14 cellular contexts compared by ENCODE assay signal in genomic region chr9:125430161-125430485, GRCh38.
A peak's percentile ranks its signal among the peaks of the same experiment; 100 is the strongest.
DNase-seq lines count a peak whose midpoint lies in the region; ATAC-seq and TF ChIP-seq lines count a peak whose summit lies in the region.
"Had no signal": no experiment of that assay in that cellular context is flagged by ENCODE, and none has a peak within 500 bp of the region (broad histone marks: within the 10 kb centered on the region; RNA-seq: fewer than 3 reads in every experiment).

No MANE protein-coding gene starts in this region.

- no peaks in the 10 kb centered on the region for H4K20me1 ChIP-seq in SK-N-SH (ENCODE audit: insufficient read depth)
- H4K20me1 ChIP-seq: BLaER1 had no signal

- no peaks in the 10 kb centered on the region for H3K36me3 Mint-ChIP-seq in brain
- no peaks in the 10 kb centered on the region for H3K36me3 Mint-ChIP-seq in nephron progenitor cell (ENCODE audit: low read depth)
- H3K36me3 Mint-ChIP-seq: CD8-positive, alpha-beta memory T cell had no signal

- no peaks in the 10 kb centered on the region for H3K9me2 ChIP-seq in SK-N-SH

- H3K9me3 Mint-ChIP-seq in brain (peaks cover 0 to 2% (median 0%) of the 10 kb centered on the region in 5 experiments), nephron progenitor cell (no peaks in the 10 kb centered on the region)
- H3K9me3 Mint-ChIP-seq: CD8-positive, alpha-beta memory T cell had no signal

- H3K4me1 ChIP-seq in SK-N-SH (ENCODE audit: control insufficient read depth in 1 of 2, insufficient read depth in 2 of 2, low read depth in 1 of 2, low read length in 1 of 2) (peaks cover 0 to 39% of the 10 kb centered on the region in 2 experiments; a peak in 1 of 4 replicates), spleen (no peaks in the 10 kb centered on the region)
- H3K4me1 ChIP-seq: BLaER1, Caco-2 had no signal

- TF ChIP-seq POLR2A in spleen (IDR thresholded peaks at IDR 0.05) = no peak

- H3K4me3 ChIP-seq in SK-N-SH (ENCODE audit: low read depth in 2 of 2, low read length in 1 of 2) (no peak overlapping the region), spleen (no peak overlapping the region)
- H3K4me3 ChIP-seq: BLaER1 had no signal

- intact Hi-C loops in spleen (cut with DNase I; ENCODE audit: low total_unique reads) = no loop called here

- H3F3A ChIP-seq in SK-N-SH (replicated peaks; ENCODE audit: insufficient read depth) = no peaks in the 10 kb centered on the region

- no peak overlapping the region; a peak in 1 of 4 replicates for H3K27ac ChIP-seq in SK-N-SH (ENCODE audit: low read depth in 2 of 2, low read length in 1 of 2)
- H3K27ac ChIP-seq in spleen = no peak overlapping the region
- H3K27ac ChIP-seq: 22Rv1, BLaER1 had no signal

- POLR2A ChIA-PET in SK-N-SH (lab: Yijun Ruan, JAX) = no interaction called here

- H3K27me3 Mint-ChIP-seq in brain = no peaks in the 10 kb centered on the region
- peaks cover 7% of the 10 kb centered on the region for H3K27me3 Mint-ChIP-seq in nephron progenitor cell (ENCODE audit: low read depth, poor library complexity)
- H3K27me3 Mint-ChIP-seq: CD8-positive, alpha-beta memory T cell had no signal

- H3K9ac ChIP-seq in SK-N-SH = no peak overlapping the region
- H3K9ac ChIP-seq: BLaER1 had no signal

- no peak for TF ChIP-seq CTCF in SK-N-SH (IDR thresholded peaks at IDR 0.05)
- TF ChIP-seq CTCF in brain (conservative IDR thresholded peaks at IDR 0.05) = no peak
- no peak for TF ChIP-seq CTCF in nephron progenitor cell (IDR thresholded peaks at IDR 0.05)
- no peak for TF ChIP-seq CTCF in spleen (IDR thresholded peaks at IDR 0.05 in 8 of 11, conservative IDR thresholded peaks at IDR 0.05 in 3 of 11)

- H3K36me3 ChIP-seq in SK-N-SH (replicated peaks in 1 of 2; ENCODE audit: control insufficient read depth in 1 of 2, insufficient read depth in 2 of 2, low read length in 1 of 2) (no peaks in the 10 kb centered on the region), spleen (no peaks in the 10 kb centered on the region)
- H3K36me3 ChIP-seq: BLaER1 had no signal

- CTCF ChIA-PET in SK-N-SH (lab: Yijun Ruan, JAX) = interaction anchor here (0.8 to 2.1 kb wide), 2 partner anchors 22 to 78 kb away, joined by 3 to 9 read pairs; no protein-coding TSS in a partner anchor

- H3K4me2 ChIP-seq in SK-N-SH = no peak overlapping the region
- H3K4me2 ChIP-seq: BLaER1 had no signal

- DNase-seq in SK-N-SH = peak; percentile 50
- no peak for DNase-seq in nephron progenitor cell
- DNase-seq in spleen = peak; percentile 66
- DNase-seq in SKM-1 treated with dmso at 0.1 percent for 144 hours (lab: John Stamatoyannopoulos, UW; ENCODE audit: unreplicated experiment) = no peak
- no peak for DNase-seq in activated naive CD4-positive, alpha-beta T cell treated with anti-CD3 and anti-CD28 coated beads, Interleukin-2, amount 50 U/mL, for 16 hours
- no peak for DNase-seq in DMS 273 treated with DMSO at 0.1 percent for 48 hours (lab: John Stamatoyannopoulos, UW)
- DNase-seq: AML-193; Caco-2; CD8-positive, alpha-beta memory T cell; HCEC 1CT had no signal

- no peaks in the 10 kb centered on the region for H3K79me2 ChIP-seq in SK-N-SH (ENCODE audit: insufficient read depth)

- 91% methylated on average over 8 of the region's 11 CpGs for WGBS in SK-N-SH (ENCODE audit: low lambda C conversion rate)
- WGBS in spleen, 5 donors = 82 to 95% (median 92%) methylated on average over 4 to 11 of the region's 11 CpGs

- H3K27ac Mint-ChIP-seq in brain = peak overlapping the region in 3 of 5 experiments; percentile 18 to 76 (median 56)
- H3K27ac Mint-ChIP-seq in nephron progenitor cell = peak overlapping the region; percentile 42

- ATAC-seq in SK-N-SH treated with all-trans-retinoic acid at 6 μM for 48 hours = no peak

- H3K4me1 Mint-ChIP-seq in brain (peaks cover 9% of the 10 kb centered on the region), nephron progenitor cell (peaks cover 40% of the 10 kb centered on the region)
- H3K4me1 Mint-ChIP-seq: CD8-positive, alpha-beta memory T cell had no signal

- no peak for TF ChIP-seq EP300 in SK-N-SH (IDR thresholded peaks at IDR 0.05; ENCODE audit: borderline replicate concordance in 1 of 2, low read depth in 1 of 2, low read length in 1 of 2)

- H3K4me3 Mint-ChIP-seq in brain (no peak overlapping the region), nephron progenitor cell (no peak overlapping the region)
- H3K4me3 Mint-ChIP-seq: CD8-positive, alpha-beta memory T cell had no signal

- H3K27me3 ChIP-seq in SK-N-SH (ENCODE audit: insufficient read depth) (no peaks in the 10 kb centered on the region), spleen (replicated peaks in 1 of 7) (no peaks in the 10 kb centered on the region)
- H3K27me3 ChIP-seq: BLaER1 had no signal

- no peak for TF ChIP-seq RAD21 in SK-N-SH (IDR thresholded peaks at IDR 0.05; ENCODE audit: low read length)

- H2AFZ ChIP-seq in SK-N-SH (ENCODE audit: low read depth) = no peak overlapping the region

- H3K9me3 ChIP-seq in SK-N-SH (no peaks in the 10 kb centered on the region), spleen (no peaks in the 10 kb centered on the region)
- H3K9me3 ChIP-seq: BLaER1, Caco-2 had no signal

TF ChIP-seq in SK-N-SH, 30 proteins besides CTCF, POLR2A, EP300 and RAD21 (continues in another document):
- no peak for TF ChIP-seq POLR2AphosphoS5 (IDR thresholded peaks at IDR 0.05; ENCODE audit: low read depth, low read length)
- no peak for TF ChIP-seq REST (IDR thresholded peaks at IDR 0.05; ENCODE audit: low read depth, low read length)
- TF ChIP-seq RCOR1 (IDR thresholded peaks at IDR 0.05; ENCODE audit: low read length) = no peak
- TF ChIP-seq GATA2 (CRISPR knock-in tag; IDR thresholded peaks at IDR 0.05) = no peak
- TF ChIP-seq FOXJ3 (CRISPR knock-in tag; IDR thresholded peaks at IDR 0.05) = no peak
- no peak for TF ChIP-seq JUND (IDR thresholded peaks at IDR 0.05)
- no peak for TF ChIP-seq TAF1 (IDR thresholded peaks at IDR 0.05; ENCODE audit: borderline replicate concordance, low read depth, low read length)
- no peak for TF ChIP-seq NRF1 (IDR thresholded peaks at IDR 0.05; ENCODE audit: low read depth, low read length)
- no peak for TF ChIP-seq RXRA (IDR thresholded peaks at IDR 0.05; ENCODE audit: borderline replicate concordance, low read depth)

TF ChIP-seq in SK-N-SH treated with all-trans-retinoic acid at 6 μM for 48 hours, 23 proteins besides CTCF, POLR2A, EP300 and RAD21:
- TF ChIP-seq BACH2 (CRISPR knock-in tag; IDR thresholded peaks at IDR 0.05; ENCODE audit: borderline replicate concordance) = no peak
- no peak for TF ChIP-seq ZNF70 (CRISPR knock-in tag; IDR thresholded peaks at IDR 0.05)
- TF ChIP-seq ZFP3 (CRISPR knock-in tag; IDR thresholded peaks at IDR 0.05) = no peak
- TF ChIP-seq ESRRG (CRISPR knock-in tag; IDR thresholded peaks at IDR 0.05) = no peak
- no peak for TF ChIP-seq OSR1 (CRISPR knock-in tag; IDR thresholded peaks at IDR 0.05)
- TF ChIP-seq PPARA (CRISPR knock-in tag; IDR thresholded peaks at IDR 0.05; ENCODE audit: borderline replicate concordance) = no peak
- no peak for TF ChIP-seq TOX (CRISPR knock-in tag; IDR thresholded peaks at IDR 0.05; ENCODE audit: borderline replicate concordance)
- no peak for TF ChIP-seq ZNF8 (CRISPR knock-in tag; IDR thresholded peaks at IDR 0.05)
- no peak for TF ChIP-seq RARB (CRISPR knock-in tag; IDR thresholded peaks at IDR 0.05)
- TF ChIP-seq TCF4 (CRISPR knock-in tag; IDR thresholded peaks at IDR 0.05; ENCODE audit: borderline replicate concordance) = no peak
- TF ChIP-seq ZNF565 (CRISPR knock-in tag; conservative IDR thresholded peaks at IDR 0.05; ENCODE audit: low read depth) = no peak

Comparison
In these comparisons a context has a peak if more than half of its experiments do, and no peak if none do; other contexts are left out.
1. DNase-seq: peak in SK-N-SH (single experiment) and spleen (single experiment); none in nephron progenitor cell (single experiment), SKM-1 treated with dmso at 0.1 percent for 144 hours (single experiment), activated naive CD4-positive, alpha-beta T cell treated with anti-CD3 and anti-CD28 coated beads, Interleukin-2, amount 50 U/mL, for 16 hours (single experiment) and DMS 273 treated with DMSO at 0.1 percent for 48 hours (single experiment).